1 cellular context compared by ENCODE assay signal in genomic region chr10:29614289-29614688, GRCh38.
A peak's percentile ranks its signal among the peaks of the same experiment; 100 is the strongest.
TF ChIP-seq lines count a peak whose summit lies in the region.

No MANE protein-coding gene starts in this region.

TF ChIP-seq in HEK293, 187 proteins besides CTCF, POLR2A, EP300 and RAD21:
- TF ChIP-seq ZNF280D (tag by site-specific recombination; IDR thresholded peaks at IDR 0.05) (peak; percentile 47; the same call in 1 of the 2 replicates), ZNF580 (tag by site-specific recombination; IDR thresholded peaks at IDR 0.05) (peak; percentile 89), ZNF202 (tag by site-specific recombination; IDR thresholded peaks at IDR 0.05; ENCODE audit: borderline replicate concordance) (0 out of 2 replicates have a peak, but pooled peaks have one; percentile 10), ZNF146 (tag by site-specific recombination; IDR thresholded peaks at IDR 0.05) (peak; percentile 98)
TF ChIP-seq in HEK293: peak in this region for 4; not testable (repeated sequence) for 183.
